Comparison of ENCODE assay signal across 8 cellular contexts in the genomic region with DNA sequence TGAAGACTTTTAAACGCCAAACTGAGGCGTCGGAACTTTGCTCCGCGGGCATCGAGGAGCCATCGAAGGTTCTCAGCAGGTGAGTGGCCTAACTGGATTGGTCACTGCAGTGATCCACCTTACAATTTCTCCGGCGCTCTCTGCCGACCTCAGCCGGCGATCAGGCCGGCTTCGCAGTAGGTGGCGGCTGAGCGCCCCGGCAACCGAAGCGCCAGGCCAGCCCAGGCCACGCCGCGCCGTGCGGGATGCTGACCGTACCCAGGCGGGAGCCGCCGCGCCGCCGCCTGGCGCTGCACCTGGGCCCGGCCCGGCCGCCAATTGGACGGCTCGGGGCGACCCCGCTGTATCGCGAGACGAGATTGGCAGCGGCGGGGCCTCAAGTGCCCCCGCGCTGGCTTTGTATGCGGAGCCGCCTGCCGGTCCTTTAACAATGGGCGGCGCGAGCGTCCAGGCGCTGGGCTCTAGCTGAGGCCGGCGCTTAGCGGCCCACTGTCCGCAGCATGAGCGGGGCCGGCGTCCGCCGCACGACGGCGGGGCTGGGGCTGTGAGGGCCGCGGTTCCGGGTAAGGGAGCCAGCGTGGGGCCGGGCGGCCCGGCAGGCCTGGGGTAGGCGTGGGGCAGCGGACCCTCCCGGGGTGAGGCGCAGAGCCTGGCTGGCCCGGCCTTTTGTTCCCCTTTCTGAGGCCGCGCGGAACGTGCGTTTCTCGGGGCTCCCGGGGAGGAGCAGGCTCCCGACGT. TPM values are rescaled to one million over a fixed set of nuclear protein-coding genes. Genes with fewer than 3 reads are reported as not detected.
DNase-seq lines count a peak whose midpoint lies in the region; ATAC-seq, FAIRE-seq and TF ChIP-seq lines count a peak whose summit lies in the region.

A gene with protein sequence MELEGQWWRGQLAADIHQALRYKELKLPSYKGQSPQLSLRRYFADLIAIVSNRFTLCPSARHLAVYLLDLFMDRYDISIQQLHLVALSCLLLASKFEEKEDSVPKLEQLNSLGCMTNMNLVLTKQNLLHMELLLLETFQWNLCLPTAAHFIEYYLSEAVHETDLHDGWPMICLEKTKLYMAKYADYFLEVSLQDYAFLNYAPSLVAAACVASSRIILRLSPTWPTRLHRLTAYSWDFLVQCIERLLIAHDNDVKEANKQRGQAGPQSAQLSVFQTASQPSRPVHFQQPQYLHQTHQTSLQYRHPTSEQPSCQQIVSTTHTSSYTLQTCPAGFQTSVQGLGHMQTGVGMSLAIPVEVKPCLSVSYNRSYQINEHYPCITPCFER (plus strand): TSS at position 427 of the 738 bp plus-strand sequence. CDS start 811 bp downstream, outside the sequence.

- ATAC-seq in GM19455 (IDR thresholded peaks at IDR 0.05; ENCODE audit: unreplicated experiment), result peak; percentile 91

- no TSS peak for BruUV-seq in endothelial cell of umbilical vein (replicated peaks; lab: Mats Ljungman, UMichigan)

- H3K9me3 ChIP-seq in endothelial cell of umbilical vein (replicated peaks; ENCODE audit: control insufficient read depth, insufficient read depth, low read length), result no peaks in the 10 kb centered on the region

- TF ChIP-seq CTCF in endothelial cell of umbilical vein (IDR thresholded peaks at IDR 0.05; ENCODE audit: extremely low read depth in 1 of 2, insufficient read depth in 1 of 2, low read depth in 1 of 2, low read length in 2 of 2) (peak in 1 of 2 donors; percentile 10), mesothelial cell of epicardium (IDR thresholded peaks at IDR 0.05; ENCODE audit: unreplicated experiment) (no peak)

- DNase-seq in COLO668 (lab: John Stamatoyannopoulos, UW; ENCODE audit: unreplicated experiment) (peak; percentile 91), HK-2 (ENCODE audit: unreplicated experiment) (peak; percentile 94), NOMO-1 treated with dmso at 0.1 percent for 144 hours (lab: John Stamatoyannopoulos, UW; ENCODE audit: unreplicated experiment) (peak; percentile 76), endothelial cell of umbilical vein (ENCODE audit: low read depth, low spot score) (peak; percentile 91), mesothelial cell of epicardium (ENCODE audit: low spot score in 2 of 2, unreplicated experiment in 2 of 2) (peak; percentile 77 to 89)
- peak; percentile 41 for DNase-seq in activated CD8-positive, alpha-beta memory T cell treated with anti-CD3 and anti-CD28 coated beads, Interleukin-2, amount 50 U/mL, for 1 hour (ENCODE audit: extremely low read depth)
- DNase-seq in stimulated activated CD8-positive, alpha-beta memory T cell treated with anti-CD3 and anti-CD28 coated beads, Interleukin-15, amount 100 ng/mL, for 24 hours (ENCODE audit: low read depth), result peak; percentile 56

- H3K9me3 Mint-ChIP-seq in mesothelial cell of epicardium, result no peaks in the 10 kb centered on the region

- peaks cover 28% of the 10 kb centered on the region for H3K4me1 ChIP-seq in endothelial cell of umbilical vein (ENCODE audit: control insufficient read depth, extremely low read depth, insufficient read depth, low read length)

- TF ChIP-seq POLR2A in endothelial cell of umbilical vein (IDR thresholded peaks at IDR 0.05; ENCODE audit: low read depth, low read length), result peak; percentile 95

- peak within 1 kb of the TSS; percentile 76 for H3K27ac ChIP-seq in endothelial cell of umbilical vein (ENCODE audit: insufficient read depth, low read depth, low read length)

- no peaks in the 10 kb centered on the region for H3K27me3 ChIP-seq in endothelial cell of umbilical vein (ENCODE audit: control insufficient read depth in 2 of 2, insufficient read depth in 2 of 2, low read length in 2 of 2)

- CTCF ChIA-PET in endothelial cell of umbilical vein (lab: Charles Lee), result interaction anchor here (0.6 to 2.0 kb wide), 6 partner anchors 10 to 350 kb away, joined by 3 to 10 read pairs (median 4); partner anchors contain the start of gene TCTN3

- H3K4me1 Mint-ChIP-seq in mesothelial cell of epicardium, result peaks cover 29% of the 10 kb centered on the region

- H2AFZ ChIP-seq in endothelial cell of umbilical vein (ENCODE audit: low read depth, low read length), result peak within 1 kb of the TSS; percentile 88

- peaks cover 48% of the 10 kb centered on the region for H3K79me2 ChIP-seq in endothelial cell of umbilical vein (ENCODE audit: control insufficient read depth, insufficient read depth, low read length)

- H3K27me3 Mint-ChIP-seq in mesothelial cell of epicardium (ENCODE audit: low read depth), result peaks cover 4% of the 10 kb centered on the region

- peak within 1 kb of the TSS; percentile 92 for H3K4me2 ChIP-seq in endothelial cell of umbilical vein (ENCODE audit: insufficient read depth, low read length)

- intact Hi-C loops in endothelial cell of umbilical vein (cut with micrococcal nuclease), result loop anchor here (1.0 to 10.0 kb wide), 6 partner anchors 11 to 541 kb away; partner anchors contain the start of genes CC2D2B, TM9SF3 and ZNF518A

- H3K4me3 Mint-ChIP-seq in mesothelial cell of epicardium, result peak within 1 kb of the TSS; percentile 95

- no peaks in the 10 kb centered on the region for H3K36me3 ChIP-seq in endothelial cell of umbilical vein (ENCODE audit: control insufficient read depth in 2 of 2, extremely low read depth in 1 of 2, insufficient read depth in 2 of 2, low read length in 2 of 2)

- H3K36me3 Mint-ChIP-seq in mesothelial cell of epicardium, result peaks cover 9% of the 10 kb centered on the region

- POLR2A ChIA-PET in endothelial cell of umbilical vein (lab: Charles Lee), result interaction anchor here (1.0 to 1.2 kb wide), 2 partner anchors 46 to 86 kb away, joined by 3 to 4 read pairs; partner anchors contain the start of gene ZNF518A

- H4K20me1 ChIP-seq in endothelial cell of umbilical vein (replicated peaks; ENCODE audit: control insufficient read depth, extremely low read depth, insufficient read depth, low read length), result no peaks in the 10 kb centered on the region

- dilution Hi-C loops in endothelial cell of umbilical vein (cut with MboI; ENCODE audit: extremely low pct_ligation_motif_present, low sequenced_read_pairs), result no loop called here

- H3K9ac ChIP-seq in endothelial cell of umbilical vein (replicated peaks; ENCODE audit: extremely low read depth, insufficient read depth, low read length), result peak within 1 kb of the TSS; percentile 96

- peak within 1 kb of the TSS; percentile 78 to 99 (median 98) for H3K4me3 ChIP-seq in endothelial cell of umbilical vein (replicated peaks in 1 of 3; ENCODE audit: insufficient read depth in 1 of 3, low read depth in 1 of 3, low read length in 3 of 3)

- H3K9me1 ChIP-seq in endothelial cell of umbilical vein (replicated peaks; ENCODE audit: control insufficient read depth, extremely low read depth, insufficient read depth, low read length), result no peaks in the 10 kb centered on the region

- peak; percentile 68 for FAIRE-seq in endothelial cell of umbilical vein (lab: Jason Lieb, UNC)

- peak within 1 kb of the TSS; percentile 96 for H3K27ac Mint-ChIP-seq in mesothelial cell of epicardium

TF ChIP-seq in endothelial cell of umbilical vein, 7 proteins besides CTCF, POLR2A, EP300 and RAD21:
- TF ChIP-seq JUN (IDR thresholded peaks at IDR 0.05; ENCODE audit: borderline replicate concordance, insufficient read depth, insufficient read length, low read depth) (no peak), EZH2 (IDR thresholded peaks at IDR 0.05; ENCODE audit: borderline replicate concordance, low read depth, low read length, severe bottlenecking) (no peak), FOS (IDR thresholded peaks at IDR 0.05; ENCODE audit: borderline replicate concordance, insufficient read depth, low read length) (no peak), POLR2AphosphoS5 (IDR thresholded peaks at IDR 0.05; ENCODE audit: insufficient read depth, low read depth, low read length) (peak; percentile 96), GATA2 (IDR thresholded peaks at IDR 0.05; ENCODE audit: insufficient read depth, insufficient read length, low read depth, low read length) (no peak), MYC (IDR thresholded peaks at IDR 0.05; ENCODE audit: low read depth, low read length) (no peak)
- TF ChIP-seq, protein P1, sequence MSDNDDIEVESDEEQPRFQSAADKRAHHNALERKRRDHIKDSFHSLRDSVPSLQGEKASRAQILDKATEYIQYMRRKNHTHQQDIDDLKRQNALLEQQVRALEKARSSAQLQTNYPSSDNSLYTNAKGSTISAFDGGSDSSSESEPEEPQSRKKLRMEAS (IDR thresholded peaks at IDR 0.05; ENCODE audit: insufficient read depth, insufficient read length), result no peak

RNA-seq across cellular contexts. Expression of the gene that starts here (rescaled TPM):
- 22.4 and 25.5 TPM in 2 replicates for total RNA-seq in endothelial cell of umbilical vein
- 23.5 and 27.6 TPM in 2 replicates for polyA plus RNA-seq in endothelial cell of umbilical vein
- polyA plus RNA-seq in endothelial cell of umbilical vein (2011; cell fraction: cytosol; rRNA removed), result 15.2 and 16.1 TPM in 2 replicates
- polyA plus RNA-seq in endothelial cell of umbilical vein (2011; cell fraction: nucleus; rRNA removed), result 46.3 and 53.8 TPM in 2 replicates
- 14.4 and 19.3 TPM in 2 replicates for polyA plus RNA-seq in endothelial cell of umbilical vein (2012)
- polyA minus RNA-seq in endothelial cell of umbilical vein, result 77.1 and 80.2 TPM in 2 replicates
- polyA minus RNA-seq in endothelial cell of umbilical vein (2011; cell fraction: cytosol; rRNA and poly(A)+ RNA removed), result 7.6 TPM
- 48.2 and 55.7 TPM in 2 replicates for polyA minus RNA-seq in endothelial cell of umbilical vein (2011; cell fraction: nucleus; rRNA and poly(A)+ RNA removed)
- 24.9 to 26.4 TPM (median 25.1 TPM) in 3 replicates for total RNA-seq in mesothelial cell of epicardium

Comparison
In these comparisons a context has a peak if more than half of its experiments do, and no peak if none do; other contexts are left out.
1. Peak in every context shown above with its lines: DNase-seq, ATAC-seq, H3K4me3 ChIP-seq and H3K27ac ChIP-seq.
2. DNase-seq: peak in every context shown above with its lines; median percentile 94 in HK-2; 91 in COLO668; 91 in endothelial cell of umbilical vein; 83 in mesothelial cell of epicardium; 76 in NOMO-1 treated with dmso at 0.1 percent for 144 hours; 56 in stimulated activated CD8-positive, alpha-beta memory T cell treated with anti-CD3 and anti-CD28 coated beads, Interleukin-15, amount 100 ng/mL, for 24 hours; 41 in activated CD8-positive, alpha-beta memory T cell treated with anti-CD3 and anti-CD28 coated beads, Interleukin-2, amount 50 U/mL, for 1 hour.